13 cellular contexts compared by ENCODE assay signal in genomic region chr20:35013421-35014411, GRCh38. TPM values are rescaled to one million over a fixed set of nuclear protein-coding genes. Genes with fewer than 3 reads are reported as not detected.
A peak's percentile ranks its signal among the peaks of the same experiment; 100 is the strongest.
DNase-seq lines count a peak whose midpoint lies in the region; ATAC-seq and TF ChIP-seq lines count a peak whose summit lies in the region.
"Had no signal": no experiment of that assay in that cellular context is flagged by ENCODE, and none has a peak within 500 bp of the region (broad histone marks: within the 10 kb centered on the region; RNA-seq: fewer than 3 reads in every experiment).

No MANE protein-coding gene starts in this region.

- H3K4me3 ChIP-seq in Karpas-422 (ENCODE audit: low read length) = peak overlapping the region; percentile 35
- H3K4me3 ChIP-seq in thyroid gland (replicated peaks in 1 of 3) = no peak overlapping the region

- H4K20me1 ChIP-seq in Karpas-422 (ENCODE audit: insufficient read depth, low read depth, low read length) = no peaks in the 10 kb centered on the region

- H3K36me3 Mint-ChIP-seq in osteocyte (ENCODE audit: unreplicated experiment) = peaks cover 63% of the 10 kb centered on the region

- H3K4me1 ChIP-seq in Karpas-422 (ENCODE audit: low read length) (peaks cover 46% of the 10 kb centered on the region), thyroid gland (no peaks in the 10 kb centered on the region)

- no peak for TF ChIP-seq POLR2A in thyroid gland (IDR thresholded peaks at IDR 0.05)

- no peak overlapping the region for H2AFZ ChIP-seq in Karpas-422 (ENCODE audit: low read length)

- no peak for ATAC-seq in HG02885 (IDR thresholded peaks at IDR 0.05; ENCODE audit: poor library complexity, unreplicated experiment)
- ATAC-seq in HG02678 (IDR thresholded peaks at IDR 0.05; ENCODE audit: unreplicated experiment) = no peak

- intact Hi-C loops in thyroid gland (cut with DNase I) = no loop called here

- H3K27ac ChIP-seq in Karpas-422 (ENCODE audit: low read length) (peak overlapping the region; percentile 96), angular gyrus (ENCODE audit: low read depth, low read length) (peak overlapping the region; percentile 65), thyroid gland (no peak overlapping the region)
- H3K27ac ChIP-seq: epithelial cell of prostate had no signal

- peaks cover 8% of the 10 kb centered on the region for H3K4me1 Mint-ChIP-seq in osteocyte (ENCODE audit: unreplicated experiment)

- peaks cover 6% of the 10 kb centered on the region; the same call in 1 of the 2 replicates for H3K79me2 ChIP-seq in Karpas-422 (ENCODE audit: low read length)

- H3K36me3 ChIP-seq in Karpas-422 (ENCODE audit: insufficient read depth, low read length) (peaks cover 9% of the 10 kb centered on the region; the same call in 1 of the 2 replicates), thyroid gland (peaks cover 46 to 60% of the 10 kb centered on the region in 2 donors)

- no peaks in the 10 kb centered on the region for H3K27me3 Mint-ChIP-seq in osteocyte (ENCODE audit: unreplicated experiment)

- H3K9me2 ChIP-seq in Karpas-422 (replicated peaks; ENCODE audit: insufficient read depth, low read length) = no peaks in the 10 kb centered on the region

- H3K4me2 ChIP-seq in Karpas-422 (ENCODE audit: low read depth, low read length, poor library complexity, severe bottlenecking) = peak overlapping the region; percentile 67

- no peak overlapping the region for H3K4me3 Mint-ChIP-seq in osteocyte (ENCODE audit: unreplicated experiment)

- TF ChIP-seq CTCF in osteocyte (IDR thresholded peaks at IDR 0.05) = no peak
- no peak for TF ChIP-seq CTCF in thyroid gland (IDR thresholded peaks at IDR 0.05)

- H3K27me3 ChIP-seq in Karpas-422 (ENCODE audit: low read length) (no peaks in the 10 kb centered on the region), thyroid gland (no peaks in the 10 kb centered on the region)

- H3K9me3 Mint-ChIP-seq in osteocyte (ENCODE audit: unreplicated experiment) = no peaks in the 10 kb centered on the region

- no peaks in the 10 kb centered on the region for H3K9me3 ChIP-seq in Karpas-422 (ENCODE audit: low read length)
- no peaks in the 10 kb centered on the region for H3K9me3 ChIP-seq in thyroid gland

- H3K9ac ChIP-seq in Karpas-422 (ENCODE audit: low read length) = peak overlapping the region; percentile 44

- H3K27ac Mint-ChIP-seq in osteocyte (ENCODE audit: unreplicated experiment) = peak overlapping the region; percentile 28

- DNase-seq in GF-D8 (lab: John Stamatoyannopoulos, UW) (peak; percentile 45), Karpas-422 (peak; percentile 70), osteocyte (ENCODE audit: extremely low spot score, unreplicated experiment) (peak; percentile 8), thyroid gland (no peak)
- DNase-seq: hippocampal formation; mesenchymal stem cell; NCI-H2081 treated with DMSO at 0.1 percent for 48 hours; stimulated activated CD4-positive, alpha-beta T cell treated with anti-CD3 and anti-CD28 coated beads, Interleukin-2, amount 100 ng/mL, for 24 hours; stimulated activated naive CD4-positive, alpha-beta T cell treated with Interleukin-2 at 50 U/mL for 16 hours had no signal

- WGBS in thyroid gland, 2 donors = 92 to 93% methylated on average over 13 of the region's 13 CpGs

RNA-seq across cellular contexts. Expression of gene MYH7B, which starts 58.0 kb away (rescaled TPM):
- total RNA-seq in Karpas-422 (2014; rRNA removed; shearing (Covaris generic); ENCODE audit: low replicate concordance) = 0.07 TPM in 1 of 2 replicates, not detected in the other
- total RNA-seq in osteocyte (0.18 and 0.86 TPM in 2 replicates), thyroid gland (1 to 10 TPM in 3 of 4 donors, under 1 TPM in 1; 0.63 to 2.0 (median 1.4) TPM)

RNA-seq across cellular contexts. Expression of gene GSS, which starts 58.1 kb away (rescaled TPM):
- 24.7 and 36.9 TPM in 2 replicates for total RNA-seq in Karpas-422 (2014; rRNA removed; shearing (Covaris generic); ENCODE audit: low replicate concordance)
- 36.0 and 37.2 TPM in 2 replicates for total RNA-seq in osteocyte
- total RNA-seq in thyroid gland = 10 to 100 TPM; 45.7 to 81.8 (median 62.4) TPM

Comparison
In these comparisons a context has a peak if more than half of its experiments do, and no peak if none do; other contexts are left out.
1. DNase-seq: peak in GF-D8 (single experiment), Karpas-422 (single experiment) and osteocyte (single experiment); none in thyroid gland (0 of 2).
2. H3K27ac ChIP-seq: peak in Karpas-422 (single experiment) and angular gyrus (single experiment); none in thyroid gland (0 of 3).